ENCODE assay signal across 26 cellular contexts in genomic region chr9:136082496-136083361, GRCh38. TPM values are rescaled to one million over a fixed set of nuclear protein-coding genes. Genes with fewer than 3 reads are reported as not detected.
DNase-seq lines count a peak whose midpoint lies in the region; FAIRE-seq and TF ChIP-seq lines count a peak whose summit lies in the region.
"Had no signal": no experiment of that assay in that cellular context is flagged by ENCODE, and none has a peak within 500 bp of the region (broad histone marks: within the 10 kb centered on the region; RNA-seq: fewer than 3 reads in every experiment).

No MANE protein-coding gene starts in this region.

- no peak overlapping the region for H3K9ac ChIP-seq in H9 (ENCODE audit: extremely low read depth, insufficient read length, low read length)
- H3K9ac ChIP-seq: parathyroid adenoma had no signal

- H3K4me2 ChIP-seq in H9 (ENCODE audit: insufficient read depth, insufficient read length, low read length): no peak overlapping the region

- no peak overlapping the region for H3K56ac ChIP-seq in H9 (ENCODE audit: insufficient read length, low read depth, low read length)

- H3K14ac ChIP-seq in H9 (ENCODE audit: insufficient read depth, low read length): no peak overlapping the region

- H4K8ac ChIP-seq in H9 (replicated peaks; ENCODE audit: insufficient read length, low read depth, low read length): no peak overlapping the region

- H2BK20ac ChIP-seq in H9 (ENCODE audit: low read depth, low read length, poor library complexity, severe bottlenecking): no peak overlapping the region

- no peaks in the 10 kb centered on the region for H3K79me2 ChIP-seq in H9 (ENCODE audit: insufficient read depth, low read length)

- no peak overlapping the region for H3K23ac ChIP-seq in H9 (ENCODE audit: insufficient read length, low read depth, low read length)

- H2BK120ac ChIP-seq in H9 (ENCODE audit: low read depth, low read length, poor library complexity, severe bottlenecking): no peak overlapping the region

- no peak overlapping the region for H3T11ph ChIP-seq in H9 (ENCODE audit: low read length)

- H3K4me1 ChIP-seq in H9 (ENCODE audit: insufficient read depth, low read length): no peaks in the 10 kb centered on the region

- FAIRE-seq in D721Med (lab: Jason Lieb, UNC): no peak
- FAIRE-seq: keratinocyte had no signal

- H2BK5ac ChIP-seq in H9 (ENCODE audit: insufficient read length, low read length): no peak overlapping the region

- H3K36me3 Mint-ChIP-seq in H9 (ENCODE audit: insufficient read depth in 1 of 3, low read depth in 3 of 3): no peaks in the 10 kb centered on the region
- peaks cover 4% of the 10 kb centered on the region for H3K36me3 Mint-ChIP-seq in osteocyte (ENCODE audit: unreplicated experiment)
- H3K36me3 Mint-ChIP-seq: naive B cell had no signal

- DNase-seq in D721Med (ENCODE audit: insufficient read length, low spot score) (peak; percentile 14), H9 (peak; percentile 12), epidermal melanocyte (ENCODE audit: insufficient read length, low spot score) (peak; percentile 11), osteocyte (ENCODE audit: extremely low spot score, unreplicated experiment) (no peak), NCI-H128 (lab: John Stamatoyannopoulos, UW; ENCODE audit: unreplicated experiment) (no peak), erythroblast (lab: John Stamatoyannopoulos, UW) (no peak), GOT3 (lab: John Stamatoyannopoulos, UW) (no peak)
- DNase-seq: activated CD8-positive, alpha-beta memory T cell treated with anti-CD3 and anti-CD28 coated beads, Interleukin-2, amount 50 U/mL, for 48 hours; activated gamma-delta T cell; CD4-positive, alpha-beta memory T cell; IMR-90; mesenchymal stem cell; naive B cell; NCI-H1436; NCI-H226; NCI-H82; PC-3; stimulated activated CD4-positive, alpha-beta T cell treated with anti-CD3 and anti-CD28 coated beads, Interleukin-1b, Interleukin-23, amount 100 ng/mL, for 48 hours; stimulated activated naive CD4-positive, alpha-beta T cell; T-helper 17 cell; thyroid gland had no signal

- no peaks in the 10 kb centered on the region for H3K9me3 ChIP-seq in H9 (ENCODE audit: control insufficient read depth, low read depth, low read length)
- H3K9me3 ChIP-seq: SJCRH30, thyroid gland had no signal

- TF ChIP-seq CTCF in D721Med (IDR thresholded peaks at IDR 0.05; ENCODE audit: insufficient read depth, missing control alignments): no peak
- no peak for TF ChIP-seq CTCF in H9 (conservative IDR thresholded peaks at IDR 0.05)
- no peak for TF ChIP-seq CTCF in osteocyte (IDR thresholded peaks at IDR 0.05)

- H3K4ac ChIP-seq in H9 (ENCODE audit: low read depth, low read length): no peak overlapping the region

- H3K79me1 ChIP-seq in H9 (ENCODE audit: insufficient read depth, low read depth, low read length, poor library complexity, severe bottlenecking): no peaks in the 10 kb centered on the region

- no peak overlapping the region for H4K91ac ChIP-seq in H9 (ENCODE audit: insufficient read length, low read depth, low read length)

- H4K20me1 ChIP-seq in H9 (ENCODE audit: control insufficient read depth, insufficient read depth, insufficient read length): no peaks in the 10 kb centered on the region

- WGBS in H9 (ENCODE audit: extremely low coverage, insufficient read length, low lambda C conversion rate): no CpG with 5 or more reads among the region's 34 CpGs

- no peak overlapping the region for H2AK5ac ChIP-seq in H9 (ENCODE audit: insufficient read length, low read length)

- no peak overlapping the region for H4K5ac ChIP-seq in H9 (ENCODE audit: insufficient read length, low read depth, low read length)

- H3K27me3 ChIP-seq in H9 (ENCODE audit: insufficient read depth, low read length): no peaks in the 10 kb centered on the region
- H3K27me3 ChIP-seq: dorsolateral prefrontal cortex, SJCRH30, thyroid gland had no signal

- no peak overlapping the region for H3K18ac ChIP-seq in H9 (ENCODE audit: insufficient read length, low read depth, low read length)

- H2AFZ ChIP-seq in H9 (ENCODE audit: low read length): no peak overlapping the region
- H2AFZ ChIP-seq: parathyroid adenoma had no signal

- no peak overlapping the region for H2BK15ac ChIP-seq in H9 (ENCODE audit: low read depth, low read length)

- no peak overlapping the region for H3K4me3 Mint-ChIP-seq in H9
- H3K4me3 Mint-ChIP-seq in osteocyte (ENCODE audit: unreplicated experiment): no peak overlapping the region
- H3K4me3 Mint-ChIP-seq: CD4-positive, alpha-beta memory T cell; naive B cell; T-helper 17 cell had no signal

- H3K9me3 Mint-ChIP-seq in H9 (no peaks in the 10 kb centered on the region), osteocyte (ENCODE audit: unreplicated experiment) (no peaks in the 10 kb centered on the region)
- H3K9me3 Mint-ChIP-seq: CD4-positive, alpha-beta memory T cell; naive B cell had no signal

- no peak overlapping the region for H3K27ac ChIP-seq in H9 (ENCODE audit: insufficient read length, low read depth, low read length)
- H3K27ac ChIP-seq: HL-60, parathyroid adenoma, SJCRH30, thyroid gland had no signal

- no peaks in the 10 kb centered on the region for H3K23me2 ChIP-seq in H9 (ENCODE audit: insufficient read length, low read depth, low read length, poor library complexity, severe bottlenecking)

- H3K4me1 Mint-ChIP-seq in H9 (peaks cover 8 to 9% of the 10 kb centered on the region in 2 experiments), osteocyte (ENCODE audit: unreplicated experiment) (peaks cover 34% of the 10 kb centered on the region)

- H3K27me3 Mint-ChIP-seq in H9 (ENCODE audit: low read depth) (no peaks in the 10 kb centered on the region), osteocyte (ENCODE audit: unreplicated experiment) (no peaks in the 10 kb centered on the region)
- H3K27me3 Mint-ChIP-seq: CD4-positive, alpha-beta memory T cell; T-helper 17 cell had no signal

- no peak overlapping the region for H2BK12ac ChIP-seq in H9 (ENCODE audit: insufficient read length, low read depth, low read length)

- H3K27ac Mint-ChIP-seq in H9 (no peak overlapping the region; a peak in 1 of 7 replicates), osteocyte (ENCODE audit: unreplicated experiment) (peak overlapping the region; percentile 14)
- H3K27ac Mint-ChIP-seq: naive B cell, T-helper 17 cell had no signal

- TF ChIP-seq POLR2A in erythroblast (IDR thresholded peaks at IDR 0.05; ENCODE audit: low read length): no peak

RNA-seq across cellular contexts. Expression of gene NACC2, which starts 12.4 kb away (rescaled TPM):
- total RNA-seq in H9 (2021) (11.5 TPM in 2 replicates), osteocyte (40.1 and 41.4 TPM in 2 replicates)

RNA-seq across cellular contexts. Expression of gene TMEM250, which starts 35.9 kb away (rescaled TPM):
- total RNA-seq in H9 (2021): 48.1 and 48.3 TPM in 2 replicates
- 34.0 and 38.2 TPM in 2 replicates for total RNA-seq in osteocyte

Comparison
In these comparisons a context has a peak if more than half of its experiments do, and no peak if none do; other contexts are left out.
1. DNase-seq: peak in D721Med (single experiment), H9 (single experiment) and epidermal melanocyte (single experiment); none in osteocyte (single experiment), NCI-H128 (single experiment), erythroblast (0 of 2) and GOT3 (single experiment).